Comparison of ENCODE assay signal across 26 cellular contexts in the genomic region with DNA sequence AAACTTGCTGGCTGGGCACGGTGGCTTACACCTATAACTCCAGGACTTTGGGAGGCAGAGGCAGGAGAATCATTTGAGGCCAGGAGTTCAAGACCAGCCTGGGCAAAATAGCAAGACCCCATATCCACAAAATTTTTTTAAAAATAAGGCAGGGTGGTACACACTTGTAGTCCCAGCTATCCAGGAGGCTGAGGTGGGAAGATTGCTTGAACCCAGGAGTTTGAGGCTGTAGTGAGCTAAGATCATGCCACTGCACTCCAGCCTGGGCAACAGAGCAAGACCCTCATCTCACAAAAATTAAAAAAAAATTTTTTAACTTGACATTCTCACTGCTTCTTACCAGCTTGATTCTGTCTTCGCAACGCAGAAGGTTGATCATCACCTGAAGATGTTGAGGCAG. TPM values are rescaled to one million over a fixed set of nuclear protein-coding genes. Genes with fewer than 3 reads are reported as not detected.
DNase-seq lines count a peak whose midpoint lies in the region; ATAC-seq, FAIRE-seq and TF ChIP-seq lines count a peak whose summit lies in the region.
"Had no signal": no experiment of that assay in that cellular context is flagged by ENCODE, and none has a peak within 500 bp of the region (broad histone marks: within the 10 kb centered on the region; RNA-seq: fewer than 3 reads in every experiment).

No MANE protein-coding gene starts in this region.

- H3K79me2 ChIP-seq in K562 (ENCODE audit: control insufficient read depth, insufficient read depth, low read length) = no peaks in the 10 kb centered on the region

- H3K4me3 ChIP-seq in HEK293 (ENCODE audit: low read depth, low read length) (no peak overlapping the region), K562 (no peak overlapping the region), lower lobe of right lung (no peak overlapping the region), gastrocnemius medialis (no peak overlapping the region)
- H3K4me3 ChIP-seq: GM23338, SJSA1 had no signal

- no peak overlapping the region for H2AFZ ChIP-seq in K562 (ENCODE audit: low read depth, low read length)
- H2AFZ ChIP-seq: GM23338 had no signal

- no peak for TF ChIP-seq POLR2A in K562 (conservative IDR thresholded peaks at IDR 0.05)
- no peak for TF ChIP-seq POLR2A in gastrocnemius medialis (IDR thresholded peaks at IDR 0.05)

- H3K4me1 ChIP-seq in HEK293 (ENCODE audit: control insufficient read depth, insufficient read depth, low read length) (no peaks in the 10 kb centered on the region), K562 (replicated peaks in 1 of 2; ENCODE audit: control insufficient read depth in 2 of 2, insufficient read depth in 2 of 2, low read length in 2 of 2) (peaks cover 10 to 18% of the 10 kb centered on the region in 2 experiments), lower lobe of right lung (peaks cover 62% of the 10 kb centered on the region), gastrocnemius medialis (peaks cover 44 to 50% of the 10 kb centered on the region in 2 donors)

- H3K27me3 ChIP-seq in K562 (ENCODE audit: control insufficient read depth in 2 of 2, insufficient read depth in 2 of 2, low read length in 2 of 2) = no peaks in the 10 kb centered on the region
- no peaks in the 10 kb centered on the region for H3K27me3 ChIP-seq in lower lobe of right lung (ENCODE audit: low read depth)
- no peaks in the 10 kb centered on the region for H3K27me3 ChIP-seq in gastrocnemius medialis
- H3K27me3 ChIP-seq: SJSA1 had no signal

- in situ Hi-C loops in K562 (cut with MboI) (no loop called here), gastrocnemius medialis (cut with MboI; ENCODE audit: low sequenced_read_pairs in 4 of 4) (no loop called here)

- no peak overlapping the region for H3K27ac ChIP-seq in HEK293 (ENCODE audit: extremely low read depth, low read depth, low read length)
- no peak overlapping the region for H3K27ac ChIP-seq in K562 (ENCODE audit: extremely low read depth, low read depth, low read length)
- H3K27ac ChIP-seq in lower lobe of right lung = peak overlapping the region; percentile 18
- H3K27ac ChIP-seq in gastrocnemius medialis = peak overlapping the region; percentile 77 to 87 (median 81)
- H3K27ac ChIP-seq: HL-60, SJSA1 had no signal

- H3K9me1 ChIP-seq in K562 (ENCODE audit: control insufficient read depth, insufficient read depth, low read length) = no peaks in the 10 kb centered on the region

- CTCF ChIA-PET in HEK293 (lab: Yijun Ruan, JAX) = interaction anchor here (1.0 to 2.0 kb wide), 4 partner anchors 13 to 200 kb away, joined by 3 to 8 read pairs (median 6); no protein-coding TSS in a partner anchor
- CTCF ChIA-PET in K562 (lab: Yijun Ruan, JAX; ENCODE audit: low intra/inter-chr PET ratio) = no interaction called here

- H3K9me3 ChIP-seq in HEK293 (ENCODE audit: control insufficient read depth, insufficient read depth, low read depth, low read length) (no peaks in the 10 kb centered on the region), K562 (replicated peaks; ENCODE audit: control insufficient read depth, insufficient read depth, low read depth, low read length) (no peaks in the 10 kb centered on the region), lower lobe of right lung (no peaks in the 10 kb centered on the region), gastrocnemius medialis (no peaks in the 10 kb centered on the region)
- H3K9me3 ChIP-seq: SJSA1 had no signal

- no TSS peak for BruUV-seq in K562 (replicated peaks; lab: Mats Ljungman, UMichigan)

- H3K36me3 ChIP-seq in HEK293 (ENCODE audit: control insufficient read depth in 2 of 2, insufficient read depth in 1 of 2, low read length in 2 of 2) (peaks cover 10 to 66% of the 10 kb centered on the region in 2 experiments; a peak in 2 of 3 replicates), K562 (ENCODE audit: control insufficient read depth, insufficient read depth, low read length) (no peaks in the 10 kb centered on the region; the same call in 2 of the 3 replicates), lower lobe of right lung (peaks cover 90% of the 10 kb centered on the region), gastrocnemius medialis (peaks cover 0 to 58% of the 10 kb centered on the region in 2 donors)

- FAIRE-seq in K562 (lab: Jason Lieb, UNC) = no peak
- FAIRE-seq: A204.1 had no signal

- 76% methylated on average over 3 of the region's 3 CpGs for WGBS in K562 (ENCODE audit: insufficient coverage, low coverage, missing lambda C conversion rate)

- H3K9ac ChIP-seq in K562 (ENCODE audit: insufficient read depth in 1 of 2, low read depth in 2 of 2, low read length in 2 of 2) = no peak overlapping the region

- no peak for TF ChIP-seq EP300 in K562 (IDR thresholded peaks at IDR 0.05; ENCODE audit: low read length)

- DNase-seq in K562 (ENCODE audit: extremely low read depth in 1 of 4, low spot score in 3 of 4) (no peak), lower lobe of right lung (no peak), gastrocnemius medialis (no peak), posterior cingulate gyrus (no peak), NCI-H526 (lab: John Stamatoyannopoulos, UW) (no peak)
- DNase-seq: C1 segment of cervical spinal cord; CD4-positive, alpha-beta memory T cell; COR-L47; H9; NCI-H1092; NCI-H1417 treated with DMSO at 0.1 percent for 48 hours; NCI-H1694 treated with DMSO at 0.1 percent for 48 hours; NCI-H2081 treated with DMSO at 0.1 percent for 48 hours; NCI-H2171 treated with DMSO at 0.1 percent for 48 hours; NCI-H345; NCI-H510A treated with DMSO at 0.1 percent for 48 hours; NCI-H748 treated with DMSO at 0.1 percent for 48 hours; PC-3; Right ventricle myocardium superior had no signal

- H4K20me1 ChIP-seq in K562 (replicated peaks; ENCODE audit: control insufficient read depth, insufficient read depth, low read length) = peaks cover 21% of the 10 kb centered on the region

- TF ChIP-seq CTCF in HEK293 (tag by site-specific recombination; IDR thresholded peaks at IDR 0.05) (no peak), K562 (IDR thresholded peaks at IDR 0.05 in 2 of 3, conservative IDR thresholded peaks at IDR 0.05 in 1 of 3; ENCODE audit: insufficient read depth in 2 of 3, low read depth in 1 of 3, low read length in 3 of 3) (no peak), lower lobe of right lung (IDR thresholded peaks at IDR 0.05) (no peak), gastrocnemius medialis (IDR thresholded peaks at IDR 0.05 in 4 of 5, conservative IDR thresholded peaks at IDR 0.05 in 1 of 5) (no peak)

- POLR2A ChIA-PET in HEK293 (lab: Yijun Ruan, JAX) (no interaction called here), K562 (lab: Yijun Ruan, JAX) (interaction anchor here (1.0 kb wide), 1 partner anchor 11 kb away, joined by 3 read pairs; no protein-coding TSS in a partner anchor)

- no peak for TF ChIP-seq RAD21 in K562 (CRISPR knock-in tag; conservative IDR thresholded peaks at IDR 0.05 in 1 of 2, IDR thresholded peaks at IDR 0.05 in 1 of 2)

- H3K4me2 ChIP-seq in K562 (ENCODE audit: insufficient read depth, low read length) = no peak overlapping the region
- H3K4me2 ChIP-seq: GM23338 had no signal

- intact Hi-C loops in K562 (cut with micrococcal nuclease) = no loop called here
- intact Hi-C loops in lower lobe of right lung (cut with DNase I) = no loop called here
- intact Hi-C loops in gastrocnemius medialis (cut with DNase I; ENCODE audit: low total_unique reads) = no loop called here
- intact Hi-C loops in posterior cingulate gyrus (cut with DNase I) = no loop called here

- ATAC-seq in K562 = no peak
- no peak for ATAC-seq in lower lobe of right lung
- ATAC-seq in gastrocnemius medialis = no peak
- ATAC-seq in HG02938 (IDR thresholded peaks at IDR 0.05; ENCODE audit: unreplicated experiment) = no peak
- ATAC-seq in GM21786 (IDR thresholded peaks at IDR 0.05; ENCODE audit: unreplicated experiment) = no peak
- ATAC-seq: GM23338, PC-3 had no signal

TF ChIP-seq in HEK293, 187 proteins besides CTCF, POLR2A, EP300 and RAD21:
- TF ChIP-seq ZNF175 (tag by site-specific recombination; IDR thresholded peaks at IDR 0.05) = no peak
- no peak for TF ChIP-seq GLI2 (tag by site-specific recombination; IDR thresholded peaks at IDR 0.05; ENCODE audit: borderline replicate concordance, low read depth)
- TF ChIP-seq ZNF121 (tag by site-specific recombination; IDR thresholded peaks at IDR 0.05) = peak; percentile 96
TF ChIP-seq in HEK293: peak in this region for 1.

TF ChIP-seq in K562, 482 proteins besides CTCF, POLR2A, EP300 and RAD21 (continues in another document):
- TF ChIP-seq ZNF121 (CRISPR knock-in tag; conservative IDR thresholded peaks at IDR 0.05) = peak; percentile 87

RNA-seq across cellular contexts. Expression of gene SSH1, which starts 39.5 kb away (rescaled TPM):
- 12.8 and 19.4 TPM in 2 replicates for total RNA-seq in K562 (2011; cell fraction: chromatin; rRNA removed; ENCODE audit: low replicate concordance)
- 8.0 and 10.2 TPM in 2 replicates for total RNA-seq in K562 (2011; cell fraction: nucleolus; rRNA removed)
- total RNA-seq in K562 (2011; cell fraction: nucleoplasm; rRNA removed) = 7.7 and 9.5 TPM in 2 replicates
- 2.0 and 2.9 TPM in 2 replicates for total RNA-seq in K562 (2014; rRNA removed)
- 2.3 and 2.5 TPM in 2 replicates for total RNA-seq in K562 (2014; rRNA removed; fragmentation: Illumina TruSeq; extraction: Trizol)
- total RNA-seq in K562 (2015; rRNA removed; fragmentation: Illumina TruSeq; extraction: Trizol) = 1.7 and 2.2 TPM in 2 replicates
- 5.5 and 6.5 TPM in 2 replicates for total RNA-seq in K562 (2021)
- polyA plus RNA-seq in K562 (2011; rRNA removed) = 3.4 and 4.2 TPM in 2 replicates
- 2.8 and 3.3 TPM in 2 replicates for polyA plus RNA-seq in K562 (2011; cell fraction: cytosol; rRNA removed)
- 4.0 and 4.1 TPM in 2 replicates for polyA plus RNA-seq in K562 (2011; cell fraction: nucleus; rRNA removed)
- 3.3 and 5.5 TPM in 2 replicates for polyA plus RNA-seq in K562 (2012)
- 2.5 and 3.1 TPM in 2 replicates for polyA plus RNA-seq in K562 (2014; fragmentation: Illumina TruSeq; extraction: Trizol)
- under 1 TPM; 0.41 to 0.45 TPM for polyA plus RNA-seq in K562 (2014; fragmentation: Nextera tagmentation; extraction: Ambion mirVana)
- 2.3 and 2.8 TPM in 2 replicates for polyA plus RNA-seq in K562 (2014; rRNA removed)
- polyA minus RNA-seq in K562 (2011; rRNA and poly(A)+ RNA removed) = 4.5 and 5.0 TPM in 2 replicates
- 2.5 and 4.4 TPM in 2 replicates for polyA minus RNA-seq in K562 (2011; cell fraction: cytosol; rRNA and poly(A)+ RNA removed)
- polyA minus RNA-seq in K562 (2011; cell fraction: nucleus; rRNA and poly(A)+ RNA removed) = 4.7 and 5.2 TPM in 2 replicates
- total RNA-seq in lower lobe of right lung = 45.6 TPM
- 10 to 100 TPM; 19.6 to 33.6 (median 22.8) TPM for total RNA-seq in gastrocnemius medialis

Comparison
In these comparisons a context has a peak if more than half of its experiments do, and no peak if none do; other contexts are left out.
1. H3K27ac ChIP-seq: peak in lower lobe of right lung (single experiment) and gastrocnemius medialis (4 of 4); none in HEK293 (single experiment) and K562 (single experiment).
2. Of the 44 proteins assayed by ChIP-seq in both K562 and HEK293: peak only in K562: none; only in HEK293: none; in both: ZNF121; in neither: 43.